Comparison of ENCODE assay signal across 1 cellular context in genomic region chr10:100265821-100266485, GRCh38.
TF ChIP-seq lines count a peak whose summit lies in the region.

No MANE protein-coding gene starts in this region.

TF ChIP-seq in K562, 482 proteins besides CTCF, POLR2A, EP300 and RAD21:
- TF ChIP-seq, protein P1, sequence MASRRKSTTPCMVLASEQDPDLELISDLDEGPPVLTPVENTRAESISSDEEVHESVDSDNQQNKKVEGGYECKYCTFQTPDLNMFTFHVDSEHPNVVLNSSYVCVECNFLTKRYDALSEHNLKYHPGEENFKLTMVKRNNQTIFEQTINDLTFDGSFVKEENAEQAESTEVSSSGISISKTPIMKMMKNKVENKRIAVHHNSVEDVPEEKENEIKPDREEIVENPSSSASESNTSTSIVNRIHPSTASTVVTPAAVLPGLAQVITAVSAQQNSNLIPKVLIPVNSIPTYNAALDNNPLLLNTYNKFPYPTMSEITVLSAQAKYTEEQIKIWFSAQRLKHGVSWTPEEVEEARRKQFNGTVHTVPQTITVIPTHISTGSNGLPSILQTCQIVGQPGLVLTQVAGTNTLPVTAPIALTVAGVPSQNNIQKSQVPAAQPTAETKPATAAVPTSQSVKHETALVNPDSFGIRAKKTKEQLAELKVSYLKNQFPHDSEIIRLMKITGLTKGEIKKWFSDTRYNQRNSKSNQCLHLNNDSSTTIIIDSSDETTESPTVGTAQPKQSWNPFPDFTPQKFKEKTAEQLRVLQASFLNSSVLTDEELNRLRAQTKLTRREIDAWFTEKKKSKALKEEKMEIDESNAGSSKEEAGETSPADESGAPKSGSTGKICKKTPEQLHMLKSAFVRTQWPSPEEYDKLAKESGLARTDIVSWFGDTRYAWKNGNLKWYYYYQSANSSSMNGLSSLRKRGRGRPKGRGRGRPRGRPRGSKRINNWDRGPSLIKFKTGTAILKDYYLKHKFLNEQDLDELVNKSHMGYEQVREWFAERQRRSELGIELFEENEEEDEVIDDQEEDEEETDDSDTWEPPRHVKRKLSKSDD (conservative IDR thresholded peaks at IDR 0.05; ENCODE audit: low read length), result no peak
- TF ChIP-seq TARDBP (IDR thresholded peaks at IDR 0.05) (no peak), POLR2B (IDR thresholded peaks at IDR 0.05; ENCODE audit: low read depth, partially characterized antibody) (no peak), ZNF140 (CRISPR knock-in tag; IDR thresholded peaks at IDR 0.05) (no peak), PPARD (CRISPR knock-in tag; IDR thresholded peaks at IDR 0.05) (no peak), ARHGAP35 (IDR thresholded peaks at IDR 0.05; ENCODE audit: partially characterized antibody) (no peak), GTF2E2 (tag; IDR thresholded peaks at IDR 0.05) (no peak), PHF8 (IDR thresholded peaks at IDR 0.05; ENCODE audit: borderline replicate concordance, low read length) (no peak), ZFPM2 (CRISPR knock-in tag; IDR thresholded peaks at IDR 0.05) (no peak), TCF15 (CRISPR knock-in tag; IDR thresholded peaks at IDR 0.05) (no peak)
